9 cellular contexts compared by ENCODE assay signal in the genomic region with DNA sequence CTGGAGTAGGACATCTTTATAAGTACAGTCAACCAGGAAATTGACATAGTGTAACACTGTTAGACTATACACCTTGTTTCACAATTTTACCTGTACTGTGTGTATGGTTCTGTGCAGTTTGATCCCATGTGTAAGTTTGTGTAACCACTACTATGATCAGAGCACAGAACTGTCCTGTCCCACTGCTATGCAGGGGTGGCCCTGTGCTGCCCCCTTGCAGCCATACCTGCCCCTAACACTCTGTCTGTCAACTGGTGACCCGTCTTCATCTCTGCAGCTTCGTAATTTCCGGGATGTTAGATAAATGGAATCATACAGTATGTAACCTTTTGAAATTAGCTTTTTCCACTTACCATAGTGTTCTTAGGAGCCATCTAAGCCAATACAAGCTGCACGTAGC. TPM values are rescaled to one million over a fixed set of nuclear protein-coding genes. Genes with fewer than 3 reads are reported as not detected.
DNase-seq lines count a peak whose midpoint lies in the region; ATAC-seq and TF ChIP-seq lines count a peak whose summit lies in the region.
"Had no signal": no experiment of that assay in that cellular context is flagged by ENCODE, and none has a peak within 500 bp of the region (broad histone marks: within the 10 kb centered on the region; RNA-seq: fewer than 3 reads in every experiment).

No MANE protein-coding gene starts in this region.

- H3K4ac ChIP-seq in neuronal stem cell (ENCODE audit: low read length) = no peak overlapping the region

- H3K4me3 Mint-ChIP-seq in brain = no peak overlapping the region

- peak; percentile 28 to 56 for ATAC-seq in activated CD4-positive, CD25-positive, alpha-beta regulatory T cell treated with anti-CD3 and anti-CD28 coated beads, Interleukin-2, amount 50 U/mL, for 24 hours
- ATAC-seq in GM19395 (IDR thresholded peaks at IDR 0.05; ENCODE audit: unreplicated experiment) (no peak), HG03039 (IDR thresholded peaks at IDR 0.05; ENCODE audit: unreplicated experiment) (no peak)

- no peak overlapping the region for H3K4me2 ChIP-seq in neuronal stem cell (ENCODE audit: insufficient read depth, low read length, poor library complexity, severe bottlenecking)

- H3K79me1 ChIP-seq in neuronal stem cell (ENCODE audit: low read depth, low read length) = no peaks in the 10 kb centered on the region

- H3K27me3 Mint-ChIP-seq in brain = peaks cover 7% of the 10 kb centered on the region

- H3K9ac ChIP-seq in neuronal stem cell (ENCODE audit: low read depth, low read length, poor library complexity) = no peak overlapping the region

- no peak overlapping the region for H4K8ac ChIP-seq in neuronal stem cell (ENCODE audit: low read depth, low read length)

- TF ChIP-seq CTCF in NB4 (IDR thresholded peaks at IDR 0.05; ENCODE audit: low read depth, low read length) (peak; percentile 45), brain (conservative IDR thresholded peaks at IDR 0.05) (peak; percentile 12 to 40)

- no peaks in the 10 kb centered on the region for H3K36me3 ChIP-seq in neuronal stem cell (replicated peaks in 1 of 2; ENCODE audit: control insufficient read depth in 2 of 2, insufficient read depth in 2 of 2, low read length in 2 of 2)

- DNase-seq in activated CD4-positive, CD25-positive, alpha-beta regulatory T cell (lab: John Stamatoyannopoulos, UW) = no peak
- peak; percentile 32 for DNase-seq in NB4 (ENCODE audit: low read depth)
- peak; percentile 5 for DNase-seq in neuronal stem cell (ENCODE audit: low spot score)
- no peak for DNase-seq in NCI-H187 (lab: John Stamatoyannopoulos, UW)
- DNase-seq: NCI-H2029 treated with DMSO at 0.1 percent for 48 hours had no signal

- H2BK15ac ChIP-seq in neuronal stem cell (ENCODE audit: low read length) = no peak overlapping the region

- no peak overlapping the region for H4K91ac ChIP-seq in neuronal stem cell (ENCODE audit: low read depth, low read length, poor library complexity)

- H3K9me3 Mint-ChIP-seq in brain = no peaks in the 10 kb centered on the region

- H3K14ac ChIP-seq in neuronal stem cell (ENCODE audit: low read length) = no peak overlapping the region

- H2BK12ac ChIP-seq in neuronal stem cell (ENCODE audit: low read length) = no peak overlapping the region

- H3K18ac ChIP-seq in neuronal stem cell (ENCODE audit: low read length) = no peak overlapping the region

- no peak overlapping the region for H3K27ac ChIP-seq in neuronal stem cell (replicated peaks; ENCODE audit: low read length)

- WGBS in neuronal stem cell (ENCODE audit: extremely low coverage in 2 of 2, insufficient read length in 2 of 2, insufficient replicate concordance in 1 of 2), 2 donors = no CpG with 5 or more reads among the region's 4 CpGs

- H3K9me3 ChIP-seq in neuronal stem cell (replicated peaks in 1 of 2; ENCODE audit: control insufficient read depth in 2 of 2, insufficient read depth in 1 of 2, low read depth in 1 of 2, low read length in 2 of 2) = no peaks in the 10 kb centered on the region

- TF ChIP-seq POLR2A in NB4 (IDR thresholded peaks at IDR 0.05; ENCODE audit: extremely low read depth, insufficient read length) = no peak

- peaks cover 0 to 36% (median 0%) of the 10 kb centered on the region in 3 experiments for H3K27me3 ChIP-seq in neuronal stem cell (ENCODE audit: control insufficient read depth in 3 of 3, insufficient read depth in 3 of 3, low read depth in 1 of 3, low read length in 3 of 3)

- no peaks in the 10 kb centered on the region for H3K4me1 Mint-ChIP-seq in brain

- H3K23ac ChIP-seq in neuronal stem cell (ENCODE audit: low read depth, low read length, poor library complexity) = no peak overlapping the region

- no peak overlapping the region for H3K27ac Mint-ChIP-seq in brain

- H2AK5ac ChIP-seq in neuronal stem cell (ENCODE audit: low read depth, low read length) = no peak overlapping the region

- H3K4me1 ChIP-seq in neuronal stem cell (ENCODE audit: control insufficient read depth in 2 of 2, insufficient read depth in 1 of 2, low read depth in 1 of 2, low read length in 2 of 2) = no peaks in the 10 kb centered on the region

- H2BK5ac ChIP-seq in neuronal stem cell (ENCODE audit: low read length) = no peak overlapping the region

- no peak overlapping the region for H2AFZ ChIP-seq in neuronal stem cell (ENCODE audit: low read length)

- no peak overlapping the region for H3K4me3 ChIP-seq in NB4 (ENCODE audit: low read depth, low read length)
- H3K4me3 ChIP-seq in neuronal stem cell (ENCODE audit: low read length in 2 of 2) = no peak overlapping the region

- H2BK120ac ChIP-seq in neuronal stem cell (ENCODE audit: low read depth, low read length) = no peak overlapping the region

- H3K36me3 Mint-ChIP-seq in brain = no peaks in the 10 kb centered on the region

RNA-seq across cellular contexts. Expression of a gene that starts 58.7 kb away (rescaled TPM):
- not detected for polyA plus RNA-seq in brain (ENCODE audit: insufficient read depth, low read depth, low replicate concordance)
- polyA plus RNA-seq in neuronal stem cell (2013, experiment 1 of 2) = not detected
- polyA plus RNA-seq in neuronal stem cell (2013, experiment 2 of 2) = not detected

Comparison
In these comparisons a context has a peak if more than half of its experiments do, and no peak if none do; other contexts are left out.
1. ATAC-seq: peak in activated CD4-positive, CD25-positive, alpha-beta regulatory T cell treated with anti-CD3 and anti-CD28 coated beads, Interleukin-2, amount 50 U/mL, for 24 hours (2 of 2); none in GM19395 (single experiment) and HG03039 (single experiment).
2. DNase-seq: peak in NB4 (single experiment) and neuronal stem cell (single experiment); none in activated CD4-positive, CD25-positive, alpha-beta regulatory T cell (0 of 4) and NCI-H187 (0 of 2).